ENCODE assay signal across 12 cellular contexts in the genomic region with DNA sequence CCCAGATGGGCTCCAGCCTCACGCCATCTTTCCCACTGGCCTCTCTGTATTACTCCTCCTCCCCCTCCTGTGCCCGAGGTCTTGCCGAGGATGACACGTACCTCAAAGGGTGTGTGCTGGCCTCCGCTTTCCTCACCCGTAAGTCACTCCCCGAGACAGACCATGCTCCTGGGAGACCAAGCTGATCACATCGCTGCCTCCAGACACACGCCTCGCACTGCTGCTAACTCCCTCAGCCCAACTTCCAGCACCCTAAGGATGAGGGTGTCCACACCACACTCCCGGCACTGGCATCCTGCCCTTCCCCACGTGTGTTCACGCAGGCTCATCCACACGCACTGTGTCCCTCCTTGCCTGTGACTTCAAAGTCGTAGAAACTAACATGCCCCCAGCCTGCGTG. TPM values are rescaled to one million over a fixed set of nuclear protein-coding genes. Genes with fewer than 3 reads are reported as not detected.
A peak's percentile ranks its signal among the peaks of the same experiment; 100 is the strongest.
DNase-seq lines count a peak whose midpoint lies in the region; ATAC-seq, FAIRE-seq and TF ChIP-seq lines count a peak whose summit lies in the region.
"Had no signal": no experiment of that assay in that cellular context is flagged by ENCODE, and none has a peak within 500 bp of the region (broad histone marks: within the 10 kb centered on the region; RNA-seq: fewer than 3 reads in every experiment).

No MANE protein-coding gene starts in this region.

- ATAC-seq in heart left ventricle (no peak), Right ventricle myocardium superior (ENCODE audit: poor library complexity) (no peak), WTC11 (no peak), HG02798 (IDR thresholded peaks at IDR 0.05; ENCODE audit: poor library complexity, unreplicated experiment) (no peak)

- H2BK15ac ChIP-seq in mesenchymal stem cell (ENCODE audit: low read depth, poor library complexity, severe bottlenecking): no peak overlapping the region

- H3K4me3 ChIP-seq in heart left ventricle (no peak overlapping the region), mesenchymal stem cell (ENCODE audit: insufficient read depth in 1 of 2, low read depth in 1 of 2, low read length in 2 of 2) (no peak overlapping the region)

- no peak overlapping the region for H3K4me2 ChIP-seq in mesenchymal stem cell (ENCODE audit: low read length, poor library complexity, severe bottlenecking)

- DNase-seq in heart left ventricle: peak in 3 of 5 donors; percentile 14 to 27 (median 21)
- DNase-seq in Right ventricle myocardium superior: no peak
- DNase-seq in WTC11 (ENCODE audit: low spot score): no peak
- DNase-seq in mesenchymal stem cell: no peak
- DNase-seq in urothelium cell line (ENCODE audit: low spot score): no peak
- no peak for DNase-seq in RPMI8226
- no peak for DNase-seq in HCEC 1CT
- DNase-seq: GF-D8, KG1 had no signal

- no peaks in the 10 kb centered on the region for H3K4me1 Mint-ChIP-seq in WTC11

- H2BK12ac ChIP-seq in mesenchymal stem cell (ENCODE audit: low read length in 2 of 2): peak overlapping the region in 1 of 2 experiments; percentile 22

- H3K4me1 ChIP-seq in heart left ventricle (peaks cover 0 to 13% (median 4%) of the 10 kb centered on the region in 12 donors), mesenchymal stem cell (ENCODE audit: control insufficient read depth, insufficient read depth, low read depth, low read length) (peaks cover 21% of the 10 kb centered on the region)

- H3K9ac ChIP-seq in mesenchymal stem cell (ENCODE audit: low read length): peak overlapping the region; percentile 70

- H3K27ac Mint-ChIP-seq in WTC11: peak overlapping the region; percentile 81

- no peaks in the 10 kb centered on the region for H3K27me3 Mint-ChIP-seq in WTC11 (ENCODE audit: low read depth)
- H3K27me3 Mint-ChIP-seq: CD4-positive, alpha-beta memory T cell had no signal

- H3K23ac ChIP-seq in mesenchymal stem cell (ENCODE audit: low read length in 2 of 2): no peak overlapping the region

- H3K36me3 ChIP-seq in heart left ventricle (peaks cover 0 to 51% (median 24%) of the 10 kb centered on the region in 9 donors), mesenchymal stem cell (ENCODE audit: control insufficient read depth in 1 of 2, insufficient read depth in 2 of 2, low read depth in 1 of 2, low read length in 2 of 2) (peaks cover 43 to 53% of the 10 kb centered on the region in 2 experiments)

- H3K79me1 ChIP-seq in mesenchymal stem cell (replicated peaks; ENCODE audit: low read length, poor library complexity, severe bottlenecking): peaks cover 24% of the 10 kb centered on the region

- no peak overlapping the region for H2BK120ac ChIP-seq in mesenchymal stem cell (ENCODE audit: low read depth, low read length)

- no peak overlapping the region for H4K91ac ChIP-seq in mesenchymal stem cell (ENCODE audit: low read length)

- H2AK5ac ChIP-seq in mesenchymal stem cell (ENCODE audit: low read length, severe bottlenecking): no peak overlapping the region

- H3K18ac ChIP-seq in mesenchymal stem cell (ENCODE audit: low read depth in 1 of 2, low read length in 2 of 2): no peak overlapping the region

- H3K36me3 Mint-ChIP-seq in WTC11: peaks cover 58% of the 10 kb centered on the region

- no peak overlapping the region for H2AFZ ChIP-seq in mesenchymal stem cell (ENCODE audit: low read depth, low read length)

- H4K8ac ChIP-seq in mesenchymal stem cell (ENCODE audit: low read length): no peak overlapping the region

- peak overlapping the region in 1 of 2 experiments; percentile 66 for H3K14ac ChIP-seq in mesenchymal stem cell (ENCODE audit: low read length in 2 of 2)

- no peak overlapping the region for H3K4me3 Mint-ChIP-seq in WTC11
- H3K4me3 Mint-ChIP-seq: CD4-positive, alpha-beta memory T cell had no signal

- POLR2A ChIA-PET in WTC11 (lab: Charles Lee): no interaction called here

- peak; percentile 89 for FAIRE-seq in urothelium cell line (lab: Jason Lieb, UNC)
- FAIRE-seq: D721Med had no signal

- intact Hi-C loops in heart left ventricle (cut with DNase I) (loop anchor here (1.0 to 10.0 kb wide), 13 partner anchors 101 to 631 kb away; no protein-coding TSS in a partner anchor), Right ventricle myocardium superior (cut with DNase I) (no loop called here)

- WGBS in heart left ventricle, 4 donors: 88 to 96% (median 92%) methylated on average over 16 of the region's 16 CpGs
- WGBS in mesenchymal stem cell: 93% methylated on average over 16 of the region's 16 CpGs

- no peak for TF ChIP-seq CTCF in heart left ventricle (IDR thresholded peaks at IDR 0.05)
- TF ChIP-seq CTCF in WTC11 (IDR thresholded peaks at IDR 0.05): no peak

- CTCF ChIA-PET in WTC11 (lab: Charles Lee): interaction anchor here (1.2 to 2.1 kb wide), 5 partner anchors 23 to 325 kb away, joined by 3 to 10 read pairs (median 7); a partner anchor contains a TSS

- no peak for TF ChIP-seq POLR2A in heart left ventricle (IDR thresholded peaks at IDR 0.05)

- H3K27me3 ChIP-seq in heart left ventricle (no peaks in the 10 kb centered on the region), mesenchymal stem cell (ENCODE audit: control insufficient read depth in 1 of 2, insufficient read depth in 1 of 2, low read length in 2 of 2) (no peaks in the 10 kb centered on the region)

- no peak overlapping the region for H3K4ac ChIP-seq in mesenchymal stem cell (ENCODE audit: low read depth in 1 of 2, low read length in 2 of 2)

- H3K9me3 ChIP-seq in heart left ventricle (no peaks in the 10 kb centered on the region), mesenchymal stem cell (ENCODE audit: control insufficient read depth, low read length) (no peaks in the 10 kb centered on the region)

- no peak overlapping the region for H3K27ac ChIP-seq in heart left ventricle
- no peak overlapping the region for H3K27ac ChIP-seq in mesenchymal stem cell (ENCODE audit: low read length, poor library complexity, severe bottlenecking)

- no peak overlapping the region for H2BK5ac ChIP-seq in mesenchymal stem cell (ENCODE audit: low read depth, low read length, poor library complexity, severe bottlenecking)

- peaks cover 6% of the 10 kb centered on the region for H3K9me3 Mint-ChIP-seq in WTC11
- H3K9me3 Mint-ChIP-seq: CD4-positive, alpha-beta memory T cell had no signal

TF ChIP-seq in WTC11, 78 proteins besides CTCF, POLR2A, EP300 and RAD21:
- no peak for TF ChIP-seq ZNF263 (CRISPR knock-in tag; IDR thresholded peaks at IDR 0.05; ENCODE audit: low read depth)
- TF ChIP-seq NR3C1 (CRISPR knock-in tag; conservative IDR thresholded peaks at IDR 0.05; ENCODE audit: low read depth): no peak
- TF ChIP-seq, protein P1, sequence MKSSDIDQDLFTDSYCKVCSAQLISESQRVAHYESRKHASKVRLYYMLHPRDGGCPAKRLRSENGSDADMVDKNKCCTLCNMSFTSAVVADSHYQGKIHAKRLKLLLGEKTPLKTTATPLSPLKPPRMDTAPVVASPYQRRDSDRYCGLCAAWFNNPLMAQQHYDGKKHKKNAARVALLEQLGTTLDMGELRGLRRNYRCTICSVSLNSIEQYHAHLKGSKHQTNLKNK (CRISPR knock-in tag; IDR thresholded peaks at IDR 0.05): no peak
- no peak for TF ChIP-seq FOXK1 (CRISPR knock-in tag; IDR thresholded peaks at IDR 0.05)
- TF ChIP-seq ZNF138 (CRISPR knock-in tag; conservative IDR thresholded peaks at IDR 0.05): no peak
- TF ChIP-seq SOX15 (CRISPR knock-in tag; IDR thresholded peaks at IDR 0.05): no peak
- TF ChIP-seq, protein P2, sequence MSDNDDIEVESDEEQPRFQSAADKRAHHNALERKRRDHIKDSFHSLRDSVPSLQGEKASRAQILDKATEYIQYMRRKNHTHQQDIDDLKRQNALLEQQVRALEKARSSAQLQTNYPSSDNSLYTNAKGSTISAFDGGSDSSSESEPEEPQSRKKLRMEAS (CRISPR knock-in tag; IDR thresholded peaks at IDR 0.05): no peak
- TF ChIP-seq, protein P3, sequence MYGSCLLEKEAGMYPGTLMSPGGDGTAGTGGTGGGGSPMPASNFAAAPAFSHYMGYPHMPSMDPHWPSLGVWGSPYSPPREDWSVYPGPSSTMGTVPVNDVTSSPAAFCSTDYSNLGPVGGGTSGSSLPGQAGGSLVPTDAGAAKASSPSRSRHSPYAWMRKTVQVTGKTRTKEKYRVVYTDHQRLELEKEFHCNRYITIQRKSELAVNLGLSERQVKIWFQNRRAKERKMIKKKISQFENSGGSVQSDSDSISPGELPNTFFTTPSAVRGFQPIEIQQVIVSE (CRISPR knock-in tag; IDR thresholded peaks at IDR 0.05; ENCODE audit: borderline replicate concordance): no peak
- no peak for TF ChIP-seq ATF1 (CRISPR knock-in tag; IDR thresholded peaks at IDR 0.05)
- TF ChIP-seq, protein P4, sequence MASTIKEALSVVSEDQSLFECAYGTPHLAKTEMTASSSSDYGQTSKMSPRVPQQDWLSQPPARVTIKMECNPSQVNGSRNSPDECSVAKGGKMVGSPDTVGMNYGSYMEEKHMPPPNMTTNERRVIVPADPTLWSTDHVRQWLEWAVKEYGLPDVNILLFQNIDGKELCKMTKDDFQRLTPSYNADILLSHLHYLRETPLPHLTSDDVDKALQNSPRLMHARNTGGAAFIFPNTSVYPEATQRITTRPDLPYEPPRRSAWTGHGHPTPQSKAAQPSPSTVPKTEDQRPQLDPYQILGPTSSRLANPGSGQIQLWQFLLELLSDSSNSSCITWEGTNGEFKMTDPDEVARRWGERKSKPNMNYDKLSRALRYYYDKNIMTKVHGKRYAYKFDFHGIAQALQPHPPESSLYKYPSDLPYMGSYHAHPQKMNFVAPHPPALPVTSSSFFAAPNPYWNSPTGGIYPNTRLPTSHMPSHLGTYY (CRISPR knock-in tag; IDR thresholded peaks at IDR 0.05): no peak

RNA-seq across cellular contexts. Expression of a gene that starts 24.0 kb away (rescaled TPM):
- total RNA-seq in heart left ventricle: 10 to 100 TPM; 11.1 to 29.7 (median 19.3) TPM
- 10 to 100 TPM; 21.8 to 25.3 TPM for polyA plus RNA-seq in heart left ventricle
- 17.9 TPM for total RNA-seq in Right ventricle myocardium superior
- total RNA-seq in WTC11 (2021): 43.8 to 47.8 TPM (median 46.7 TPM) in 3 replicates
- 12.7 TPM for polyA plus RNA-seq in mesenchymal stem cell (2013, experiment 1 of 2)
- polyA plus RNA-seq in mesenchymal stem cell (2013, experiment 2 of 2): 12.2 TPM

RNA-seq across cellular contexts. Expression of a gene that starts 33.3 kb away (rescaled TPM):
- total RNA-seq in heart left ventricle: 10 to 100 TPM; 14.2 to 22.3 (median 20.3) TPM
- polyA plus RNA-seq in heart left ventricle: 10 to 100 TPM; 18.8 to 31.5 TPM
- 20.0 TPM for total RNA-seq in Right ventricle myocardium superior
- 33.6 to 38.9 TPM (median 34.7 TPM) in 3 replicates for total RNA-seq in WTC11 (2021)
- 15.6 TPM for polyA plus RNA-seq in mesenchymal stem cell (2013, experiment 1 of 2)
- polyA plus RNA-seq in mesenchymal stem cell (2013, experiment 2 of 2): 14.8 TPM

RNA-seq across cellular contexts. Expression of a gene that starts 33.3 kb away (rescaled TPM):
- total RNA-seq in heart left ventricle: 10 to 100 TPM in 8 of 9 donors, 1 to 10 TPM in 1; 9.8 to 18.4 (median 12.1) TPM
- polyA plus RNA-seq in heart left ventricle: 10 to 100 TPM; 18.9 to 23.7 TPM
- 10.6 TPM for total RNA-seq in Right ventricle myocardium superior
- 100 to 108 TPM (median 102 TPM) in 3 replicates for total RNA-seq in WTC11 (2021)
- 13.8 TPM for polyA plus RNA-seq in mesenchymal stem cell (2013, experiment 1 of 2)
- 13.5 TPM for polyA plus RNA-seq in mesenchymal stem cell (2013, experiment 2 of 2)

Comparison
In these comparisons a context has a peak if more than half of its experiments do, and no peak if none do; other contexts are left out.
1. DNase-seq: peak in heart left ventricle (3 of 5); none in Right ventricle myocardium superior (single experiment), WTC11 (single experiment), mesenchymal stem cell (single experiment), urothelium cell line (single experiment), RPMI8226 (single experiment) and HCEC 1CT (single experiment).